ENCODE assay signal across 12 cellular contexts in the genomic region with DNA sequence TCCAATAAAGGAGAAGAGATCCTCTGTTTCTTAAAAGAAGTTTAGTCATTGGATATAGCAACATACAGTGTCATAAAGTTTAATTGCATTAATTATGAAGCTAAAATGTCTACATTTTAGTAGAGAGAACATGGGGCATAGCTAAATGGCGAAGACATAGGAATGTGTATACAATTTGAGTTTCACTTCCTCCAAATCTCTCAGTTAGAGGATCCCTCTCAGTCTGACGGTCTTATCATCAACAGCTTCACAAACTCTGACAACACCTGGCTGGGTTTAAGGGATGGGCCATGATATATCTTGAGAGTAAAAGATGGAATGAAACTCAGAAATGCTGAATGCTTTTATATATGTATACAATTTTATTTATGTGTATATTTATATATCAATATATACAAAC.
DNase-seq lines count a peak whose midpoint lies in the region; ATAC-seq and TF ChIP-seq lines count a peak whose summit lies in the region.
"Had no signal": no experiment of that assay in that cellular context is flagged by ENCODE, and none has a peak within 500 bp of the region (broad histone marks: within the 10 kb centered on the region; RNA-seq: fewer than 3 reads in every experiment).

No MANE protein-coding gene starts in this region.

- H3K9me3 Mint-ChIP-seq in Caco-2 (ENCODE audit: unreplicated experiment) = no peaks in the 10 kb centered on the region

- no peaks in the 10 kb centered on the region for H3K27me3 ChIP-seq in psoas muscle (ENCODE audit: insufficient read depth in 3 of 3, low read length in 2 of 3)
- no peaks in the 10 kb centered on the region for H3K27me3 ChIP-seq in Caco-2 (replicated peaks; ENCODE audit: control insufficient read depth, insufficient read depth, low read length)
- H3K27me3 ChIP-seq: upper lobe of left lung had no signal

- 80 to 93% (median 85%) methylated on average over 2 of the region's 2 CpGs for WGBS in psoas muscle, 3 donors

- ATAC-seq in GM18909 (IDR thresholded peaks at IDR 0.05; ENCODE audit: poor library complexity, unreplicated experiment) (peak; percentile 71), GM21723 (IDR thresholded peaks at IDR 0.05; ENCODE audit: unreplicated experiment) (peak; percentile 82), HG03469 (IDR thresholded peaks at IDR 0.05; ENCODE audit: unreplicated experiment) (peak; percentile 91), psoas muscle (no peak), HG02571 (IDR thresholded peaks at IDR 0.05; ENCODE audit: unreplicated experiment) (no peak)
- ATAC-seq: activated CD8-positive, alpha-beta T cell treated with anti-CD3 and anti-CD28 coated beads, Interleukin-2, amount 10 ng/mL, durations not matched to agents 7 days and 5 days had no signal

- no peak overlapping the region for H3K4me3 ChIP-seq in psoas muscle
- H3K4me3 ChIP-seq in Caco-2 (ENCODE audit: low read depth, low read length) = no peak overlapping the region
- H3K4me3 ChIP-seq: upper lobe of left lung had no signal

- peak overlapping the region; percentile 11 for H3K27ac ChIP-seq in psoas muscle
- H3K27ac ChIP-seq: upper lobe of left lung had no signal

- H3K27me3 Mint-ChIP-seq in Caco-2 (ENCODE audit: insufficient read depth, unreplicated experiment) = no peaks in the 10 kb centered on the region

- BruUV-seq in Caco-2 (replicated peaks; lab: Mats Ljungman, UMichigan) = no TSS peak

- CTCF ChIA-PET in Caco-2 (lab: Charles Lee) = interaction anchor here (1.8 kb wide), 1 partner anchor 13 kb away, joined by 7 read pairs; no protein-coding TSS in a partner anchor

- peaks cover 72% of the 10 kb centered on the region for H3K4me1 ChIP-seq in psoas muscle
- H3K4me1 ChIP-seq in Caco-2 = no peaks in the 10 kb centered on the region

- H3K27ac Mint-ChIP-seq in Caco-2 (ENCODE audit: unreplicated experiment) = no peak overlapping the region
- H3K27ac Mint-ChIP-seq: activated CD8-positive, alpha-beta T cell treated with anti-CD3 and anti-CD28 coated beads, Interleukin-2, amount 10 ng/mL, durations not matched to agents 7 days and 5 days had no signal

- no peak for DNase-seq in psoas muscle
- no peak for DNase-seq in Caco-2
- no peak for DNase-seq in stimulated activated CD4-positive, alpha-beta T cell treated with anti-CD3 and anti-CD28 coated beads, Interleukin-4, amount 100 ng/mL, for 24 hours
- no peak for DNase-seq in NCI-H187 (lab: John Stamatoyannopoulos, UW)
- DNase-seq: activated CD8-positive, alpha-beta T cell treated with anti-CD3 and anti-CD28 coated beads, Interleukin-2, amount 10 ng/mL, durations not matched to agents 7 days and 5 days; effector CD8-positive, alpha-beta T cell; NCI-H1436; upper lobe of left lung had no signal

- POLR2A ChIA-PET in Caco-2 (lab: Charles Lee) = no interaction called here

- intact Hi-C loops in psoas muscle (cut with DNase I) (no loop called here), Caco-2 (cut with micrococcal nuclease; ENCODE audit: unreplicated experiment) (no loop called here)

- H3K36me3 Mint-ChIP-seq in Caco-2 (ENCODE audit: insufficient read depth, unreplicated experiment) = no peaks in the 10 kb centered on the region

- H3K4me3 Mint-ChIP-seq in Caco-2 (ENCODE audit: unreplicated experiment) = no peak overlapping the region
- H3K4me3 Mint-ChIP-seq: activated CD8-positive, alpha-beta T cell treated with anti-CD3 and anti-CD28 coated beads, Interleukin-2, amount 10 ng/mL, durations not matched to agents 7 days and 5 days had no signal

- H3K9me3 ChIP-seq in psoas muscle (no peaks in the 10 kb centered on the region), Caco-2 (no peaks in the 10 kb centered on the region)
- H3K9me3 ChIP-seq: upper lobe of left lung had no signal

- H3K36me3 ChIP-seq in psoas muscle (ENCODE audit: insufficient read depth in 1 of 2, low read depth in 1 of 2) (peaks cover 0 to 3% of the 10 kb centered on the region in 2 donors), Caco-2 (ENCODE audit: control insufficient read depth, insufficient read depth, low read length) (no peaks in the 10 kb centered on the region)
- H3K36me3 ChIP-seq: upper lobe of left lung had no signal

- no peak for TF ChIP-seq CTCF in psoas muscle (IDR thresholded peaks at IDR 0.05)
- no peak for TF ChIP-seq CTCF in Caco-2 (IDR thresholded peaks at IDR 0.05; ENCODE audit: insufficient read depth in 1 of 2, low read depth in 1 of 2, low read length in 1 of 2, severe bottlenecking in 1 of 2, unreplicated experiment in 1 of 2)

- H3K4me1 Mint-ChIP-seq in Caco-2 (ENCODE audit: low read depth, unreplicated experiment) = peaks cover 3% of the 10 kb centered on the region

Comparison
In these comparisons a context has a peak if more than half of its experiments do, and no peak if none do; other contexts are left out.
1. ATAC-seq: peak in GM18909 (single experiment), GM21723 (single experiment) and HG03469 (single experiment); none in psoas muscle (0 of 4) and HG02571 (single experiment).